ENCODE assay signal across 1 cellular context in genomic region chr5:163503106-163504090, GRCh38.
A peak's percentile ranks its signal among the peaks of the same experiment; 100 is the strongest.
TF ChIP-seq lines count a peak whose summit lies in the region.

No MANE protein-coding gene starts in this region.

TF ChIP-seq in GM12878, 131 proteins besides CTCF, POLR2A, EP300 and RAD21:
- TF ChIP-seq STAT3 (IDR thresholded peaks at IDR 0.05; ENCODE audit: low read depth, low read length) (no peak), MAX (IDR thresholded peaks at IDR 0.05; ENCODE audit: low read depth, low read length) (0 out of 2 replicates have a peak, but pooled peaks have one; percentile 21), FOXK2 (IDR thresholded peaks at IDR 0.05) (no peak), POU2F2 (IDR thresholded peaks at IDR 0.05; ENCODE audit: borderline replicate concordance, low read depth, low read length) (peak; percentile 72; the same call in 1 of the 3 replicates), SMARCA5 (IDR thresholded peaks at IDR 0.05) (peak; percentile 59; the same call in 1 of the 2 replicates), IKZF2 (IDR thresholded peaks at IDR 0.05) (peak in 1 of 2 experiments; percentile 25; a peak in 2 of 4 replicates), NBN (IDR thresholded peaks at IDR 0.05) (no peak), CREM (IDR thresholded peaks at IDR 0.05; ENCODE audit: low read depth) (no peak), RELB (IDR thresholded peaks at IDR 0.05; ENCODE audit: low read depth) (0 out of 2 replicates have a peak, but pooled peaks have one; percentile 21), NKRF (conservative IDR thresholded peaks at IDR 0.05) (no peak), ZBTB33 (IDR thresholded peaks at IDR 0.05) (no peak), TAF1 (IDR thresholded peaks at IDR 0.05; ENCODE audit: borderline replicate concordance, low read depth, low read length) (peak; percentile 32; the same call in 1 of the 2 replicates), CBFB (IDR thresholded peaks at IDR 0.05; ENCODE audit: low read depth) (no peak), CHD4 (IDR thresholded peaks at IDR 0.05) (no peak), MXI1 (IDR thresholded peaks at IDR 0.05; ENCODE audit: low read depth, low read length) (peak; percentile 50; the same call in 1 of the 2 replicates), EED (IDR thresholded peaks at IDR 0.05; ENCODE audit: low read depth) (0 out of 2 replicates have a peak, but pooled peaks have one; percentile 33), SMC3 (IDR thresholded peaks at IDR 0.05; ENCODE audit: borderline replicate concordance, low read length) (peak; percentile 31; the same call in 1 of the 2 replicates), BHLHE40 (IDR thresholded peaks at IDR 0.05; ENCODE audit: borderline replicate concordance in 1 of 2, low read depth in 2 of 2, low read length in 1 of 2) (peak; percentile 91 to 92), NR2F1 (conservative IDR thresholded peaks at IDR 0.05) (peak; percentile 86), IKZF1 (conservative IDR thresholded peaks at IDR 0.05) (no peak; the same call in 1 of the 2 replicates), PAX8 (IDR thresholded peaks at IDR 0.05) (0 out of 2 replicates have a peak, but pooled peaks have one; percentile 62), SREBF2 (IDR thresholded peaks at IDR 0.05; ENCODE audit: low read length) (no peak)
